ENCODE assay signal across 20 cellular contexts in the genomic region with DNA sequence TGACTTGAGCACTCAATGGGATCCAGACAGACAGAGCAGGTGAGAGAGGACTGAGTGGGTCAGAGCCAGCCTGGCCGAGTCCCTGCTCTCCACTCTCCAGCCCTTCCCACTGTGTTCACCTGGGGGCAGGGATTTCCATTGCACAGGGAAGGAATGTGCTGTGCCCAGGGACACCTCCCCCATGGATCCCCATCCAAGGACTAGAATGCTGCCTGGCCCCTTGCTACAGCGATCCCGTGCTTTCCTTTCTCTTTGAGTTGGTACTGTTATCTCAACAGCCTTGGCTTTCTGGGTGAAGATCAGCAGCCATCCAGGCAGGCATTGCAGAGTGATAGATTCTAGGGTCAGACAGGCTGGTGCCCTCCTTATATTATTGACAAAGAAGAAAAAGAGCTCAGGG.
"Had no signal": no experiment of that assay in that cellular context is flagged by ENCODE, and none has a peak within 500 bp of the region (broad histone marks: within the 10 kb centered on the region; RNA-seq: fewer than 3 reads in every experiment).

No MANE protein-coding gene starts in this region.

- DNase-seq: effector memory CD4-positive, alpha-beta T cell; glutamatergic neuron; immature natural killer cell; left colon; mucosa of descending colon; naive thymus-derived CD8-positive, alpha-beta T cell; spleen; stimulated activated CD4-positive, alpha-beta T cell treated with anti-CD3 and anti-CD28 coated beads, Interleukin-15, amount 100 ng/mL, for 24 hours; stimulated activated CD4-positive, alpha-beta T cell treated with anti-CD3 and anti-CD28 coated beads, Interleukin-1b, Interleukin-23, amount 100 ng/mL, for 48 hours; stimulated activated CD4-positive, alpha-beta T cell treated with anti-CD3 and anti-CD28 coated beads, Interleukin-4, amount 100 ng/mL, for 24 hours; upper lobe of right lung had no signal

- ATAC-seq: gastroesophageal sphincter; naive thymus-derived CD8-positive, alpha-beta T cell; sciatic nerve; stimulated activated memory B cell treated with anti-CD40 and anti-IgM and Interleukin-4, amounts not matched to agents 10 μg/mL and 1 μg/mL and 100 μg/mL, for 72 hours; upper lobe of right lung had no signal

- H3K27ac ChIP-seq: epithelial cell of prostate, gastroesophageal sphincter, psoas muscle, tibial nerve, upper lobe of right lung had no signal

- H3K4me1 ChIP-seq: psoas muscle, vagina had no signal

- H3K27me3 ChIP-seq: vagina had no signal

- H3K4me3 ChIP-seq: esophagus muscularis mucosa, gastroesophageal sphincter, mucosa of descending colon, psoas muscle, spleen, tibial nerve, upper lobe of right lung, vagina had no signal

- H3K36me3 ChIP-seq: esophagus muscularis mucosa, gastroesophageal sphincter, spleen, tibial nerve, upper lobe of right lung, vagina had no signal

- H3K9me3 ChIP-seq: esophagus muscularis mucosa, gastroesophageal sphincter, mucosa of descending colon, psoas muscle, spleen, tibial nerve, upper lobe of right lung, vagina had no signal

- FAIRE-seq: keratinocyte had no signal
